Comparison of ENCODE assay signal across 8 cellular contexts in the genomic region with DNA sequence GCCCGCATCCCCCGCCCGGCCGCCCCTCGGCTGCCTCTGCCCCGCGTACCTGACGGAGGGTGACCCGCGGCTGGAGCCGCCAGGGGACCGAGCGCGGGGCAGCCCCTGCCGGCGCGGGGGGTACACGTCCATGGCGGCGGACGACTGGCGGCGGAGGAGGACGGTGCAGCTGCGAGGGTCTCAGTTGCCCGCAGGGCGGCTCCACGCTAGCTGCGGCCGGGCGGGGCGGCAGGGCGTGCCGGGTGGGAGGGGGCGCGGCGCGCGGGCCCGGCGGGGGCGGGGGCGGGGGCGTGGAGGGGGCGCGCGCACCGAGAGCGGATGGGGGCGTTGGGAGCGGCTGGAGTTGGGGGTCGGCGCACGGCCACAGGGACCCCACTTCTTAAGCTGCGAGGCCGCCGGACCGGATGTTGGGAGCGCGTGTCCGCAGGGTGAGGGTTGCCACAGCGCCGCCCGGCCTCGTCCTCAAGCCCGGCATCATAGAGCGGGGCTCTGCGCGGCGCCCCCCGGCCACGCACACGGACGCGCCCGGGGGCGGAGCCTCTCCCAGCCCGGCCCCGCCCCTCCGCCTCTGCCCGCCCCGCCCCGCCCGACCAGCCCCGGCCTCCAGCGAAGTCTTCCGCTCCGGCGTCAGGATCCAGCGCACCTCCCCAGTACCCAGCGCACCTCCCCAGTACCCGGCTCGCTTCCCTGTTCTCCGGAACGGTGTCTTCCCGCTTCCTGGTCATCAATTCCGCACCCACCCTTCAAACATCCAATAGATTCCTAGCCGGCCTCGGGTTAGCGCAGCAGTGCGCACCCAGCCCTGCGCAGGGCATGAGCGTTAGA. TPM values are rescaled to one million over a fixed set of nuclear protein-coding genes. Genes with fewer than 3 reads are reported as not detected.
A peak's percentile ranks its signal among the peaks of the same experiment; 100 is the strongest.
DNase-seq lines count a peak whose midpoint lies in the region; ATAC-seq lines count a peak whose summit lies in the region.

Gene DNAAF9, minus strand, starts transcription at position 244 of the 825 bp plus-strand sequence. Its CDS starts 112 bp downstream, at position 132.

- H3K36me3 ChIP-seq in esophagus (ENCODE audit: control insufficient read depth in 2 of 2, insufficient read depth in 2 of 2, low read length in 1 of 2): no peaks in the 10 kb centered on the region
- no peaks in the 10 kb centered on the region for H3K36me3 ChIP-seq in mucosa of stomach (ENCODE audit: control insufficient read depth, insufficient read depth, low read length)

- WGBS in esophagus, 2 donors: 0% methylated on average over 46 to 98 of the region's 103 CpGs

- H3K9ac ChIP-seq in mucosa of stomach (ENCODE audit: low read length): peak within 1 kb of the TSS; percentile 87

- DNase-seq in NCI-H2081 (lab: John Stamatoyannopoulos, UW) (peak; percentile 61 to 76), NCI-H2081 treated with DMSO at 0.1 percent for 48 hours (lab: John Stamatoyannopoulos, UW) (no peak), NOMO-1 treated with dmso at 0.1 percent for 144 hours (lab: John Stamatoyannopoulos, UW; ENCODE audit: unreplicated experiment) (peak; percentile 78)
- DNase-seq in activated T-cell treated with anti-CD3 and anti-CD28 coated beads, Interleukin-2, amount 50 U/mL, for 24 hours: peak; percentile 82
- peak; percentile 20 to 41 for DNase-seq in stimulated activated CD8-positive, alpha-beta memory T cell treated with anti-CD3 and anti-CD28 coated beads, Interleukin-4, amount 100 ng/mL, for 4 hours (ENCODE audit: low read depth in 2 of 2, low spot score in 1 of 2)

- peak within 1 kb of the TSS; percentile 91 for H3K4me3 Mint-ChIP-seq in activated T-cell treated with anti-CD3 and anti-CD28 coated beads, Interleukin-2, amount 50 U/mL, for 24 hours

- peak within 1 kb of the TSS; percentile 74 to 80 for H3K4me3 ChIP-seq in esophagus (ENCODE audit: low read depth in 1 of 2, low read length in 2 of 2)
- H3K4me3 ChIP-seq in mucosa of stomach (ENCODE audit: low read length): peak within 1 kb of the TSS; percentile 80

- H3K4me1 Mint-ChIP-seq in activated T-cell treated with anti-CD3 and anti-CD28 coated beads, Interleukin-2, amount 50 U/mL, for 24 hours (ENCODE audit: low read depth): peaks cover 36% of the 10 kb centered on the region

- H3K4me1 ChIP-seq in esophagus (ENCODE audit: control insufficient read depth in 2 of 2, insufficient read depth in 2 of 2, low read length in 1 of 2): peaks cover 0 to 5% of the 10 kb centered on the region in 2 donors
- H3K4me1 ChIP-seq in mucosa of stomach (ENCODE audit: control insufficient read depth, insufficient read depth, low read length): peaks cover 12% of the 10 kb centered on the region

- ATAC-seq in HG03460 (IDR thresholded peaks at IDR 0.05; ENCODE audit: unreplicated experiment): peak; percentile 54

- H3K27me3 Mint-ChIP-seq in activated T-cell treated with anti-CD3 and anti-CD28 coated beads, Interleukin-2, amount 50 U/mL, for 24 hours: peaks cover 9% of the 10 kb centered on the region

- no peaks in the 10 kb centered on the region for H3K9me3 ChIP-seq in esophagus (ENCODE audit: control insufficient read depth in 2 of 2, insufficient read depth in 1 of 2, low read depth in 1 of 2, low read length in 1 of 2)
- H3K9me3 ChIP-seq in mucosa of stomach (ENCODE audit: control insufficient read depth, low read length): no peaks in the 10 kb centered on the region

- H3K9me3 Mint-ChIP-seq in activated T-cell treated with anti-CD3 and anti-CD28 coated beads, Interleukin-2, amount 50 U/mL, for 24 hours: no peaks in the 10 kb centered on the region

- H3K27me3 ChIP-seq in esophagus (ENCODE audit: control insufficient read depth in 1 of 2, insufficient read depth in 2 of 2, low read length in 2 of 2): no peaks in the 10 kb centered on the region
- H3K27me3 ChIP-seq in mucosa of stomach (ENCODE audit: control insufficient read depth, insufficient read depth, low read length): no peaks in the 10 kb centered on the region

- peaks cover 2% of the 10 kb centered on the region for H3K36me3 Mint-ChIP-seq in activated T-cell treated with anti-CD3 and anti-CD28 coated beads, Interleukin-2, amount 50 U/mL, for 24 hours (ENCODE audit: low read depth)

- H3K27ac Mint-ChIP-seq in activated T-cell treated with anti-CD3 and anti-CD28 coated beads, Interleukin-2, amount 50 U/mL, for 24 hours: peak within 1 kb of the TSS; percentile 93

- peak within 1 kb of the TSS; percentile 83 to 94 for H3K27ac ChIP-seq in esophagus (ENCODE audit: low read depth in 2 of 2, low read length in 1 of 2)

RNA-seq across cellular contexts. Expression of gene DNAAF9, which starts in this region (rescaled TPM):
- polyA plus RNA-seq in esophagus: 1 to 10 TPM; 3.6 TPM
